Comparison of ENCODE assay signal across 1 cellular context in the genomic region with DNA sequence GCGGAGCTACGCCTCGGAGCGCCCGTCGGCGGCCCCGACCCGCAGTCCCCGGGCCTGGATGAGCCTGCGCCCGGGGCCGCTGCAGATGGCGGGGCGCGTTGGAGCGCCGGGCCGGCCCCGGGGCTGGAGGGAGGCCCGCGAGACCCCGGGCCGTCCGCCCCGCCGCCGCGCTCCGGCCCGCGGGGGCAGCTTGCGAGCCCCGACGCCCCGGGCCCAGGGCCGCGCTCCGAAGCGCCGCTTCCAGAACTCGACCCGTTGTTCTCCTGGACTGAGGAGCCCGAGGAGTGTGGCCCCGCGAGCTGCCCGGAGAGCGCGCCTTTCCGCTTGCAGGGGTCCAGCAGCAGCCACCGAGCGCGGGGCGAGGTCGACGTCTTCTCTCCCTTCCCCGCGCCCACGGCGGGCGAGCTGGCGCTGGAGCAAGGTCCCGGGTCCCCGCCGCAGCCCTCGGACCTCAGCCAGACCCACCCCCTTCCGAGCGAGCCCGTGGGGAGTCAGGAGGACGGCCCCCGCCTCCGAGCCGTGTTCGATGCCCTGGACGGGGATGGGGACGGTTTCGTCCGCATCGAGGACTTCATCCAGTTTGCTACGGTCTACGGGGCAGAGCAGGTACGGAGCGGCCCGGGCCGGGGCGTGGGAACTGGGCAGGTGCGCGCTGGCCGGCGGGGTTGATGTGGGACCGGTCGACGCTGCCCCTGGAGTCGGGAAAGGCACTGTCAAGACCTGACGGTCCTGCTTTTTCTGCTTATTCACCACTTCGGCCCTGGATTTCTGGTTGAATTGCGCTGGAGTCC.
TF ChIP-seq lines count a peak whose summit lies in the region.

No MANE protein-coding gene starts in this region.

TF ChIP-seq in HepG2, 621 proteins besides CTCF, POLR2A, EP300 and RAD21 (continued from another document and continues in another):
- 0 out of 2 replicates have a peak, but pooled peaks have one; percentile 17 for TF ChIP-seq ZNF691 (CRISPR knock-in tag; IDR thresholded peaks at IDR 0.05; ENCODE audit: borderline replicate concordance, low read depth)
- no peak for TF ChIP-seq ATAD3A (CRISPR knock-in tag; IDR thresholded peaks at IDR 0.05)
- TF ChIP-seq TSC22D2 (CRISPR knock-in tag; IDR thresholded peaks at IDR 0.05; ENCODE audit: borderline replicate concordance), result no peak
- no peak for TF ChIP-seq ATF1 (CRISPR knock-in tag; IDR thresholded peaks at IDR 0.05)
- TF ChIP-seq, protein P1, sequence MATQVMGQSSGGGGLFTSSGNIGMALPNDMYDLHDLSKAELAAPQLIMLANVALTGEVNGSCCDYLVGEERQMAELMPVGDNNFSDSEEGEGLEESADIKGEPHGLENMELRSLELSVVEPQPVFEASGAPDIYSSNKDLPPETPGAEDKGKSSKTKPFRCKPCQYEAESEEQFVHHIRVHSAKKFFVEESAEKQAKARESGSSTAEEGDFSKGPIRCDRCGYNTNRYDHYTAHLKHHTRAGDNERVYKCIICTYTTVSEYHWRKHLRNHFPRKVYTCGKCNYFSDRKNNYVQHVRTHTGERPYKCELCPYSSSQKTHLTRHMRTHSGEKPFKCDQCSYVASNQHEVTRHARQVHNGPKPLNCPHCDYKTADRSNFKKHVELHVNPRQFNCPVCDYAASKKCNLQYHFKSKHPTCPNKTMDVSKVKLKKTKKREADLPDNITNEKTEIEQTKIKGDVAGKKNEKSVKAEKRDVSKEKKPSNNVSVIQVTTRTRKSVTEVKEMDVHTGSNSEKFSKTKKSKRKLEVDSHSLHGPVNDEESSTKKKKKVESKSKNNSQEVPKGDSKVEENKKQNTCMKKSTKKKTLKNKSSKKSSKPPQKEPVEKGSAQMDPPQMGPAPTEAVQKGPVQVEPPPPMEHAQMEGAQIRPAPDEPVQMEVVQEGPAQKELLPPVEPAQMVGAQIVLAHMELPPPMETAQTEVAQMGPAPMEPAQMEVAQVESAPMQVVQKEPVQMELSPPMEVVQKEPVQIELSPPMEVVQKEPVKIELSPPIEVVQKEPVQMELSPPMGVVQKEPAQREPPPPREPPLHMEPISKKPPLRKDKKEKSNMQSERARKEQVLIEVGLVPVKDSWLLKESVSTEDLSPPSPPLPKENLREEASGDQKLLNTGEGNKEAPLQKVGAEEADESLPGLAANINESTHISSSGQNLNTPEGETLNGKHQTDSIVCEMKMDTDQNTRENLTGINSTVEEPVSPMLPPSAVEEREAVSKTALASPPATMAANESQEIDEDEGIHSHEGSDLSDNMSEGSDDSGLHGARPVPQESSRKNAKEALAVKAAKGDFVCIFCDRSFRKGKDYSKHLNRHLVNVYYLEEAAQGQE (IDR thresholded peaks at IDR 0.05; ENCODE audit: borderline replicate concordance in 1 of 2, low read depth in 1 of 2, low read length in 2 of 2), result no peak
- no peak for TF ChIP-seq ZFAT (CRISPR knock-in tag; conservative IDR thresholded peaks at IDR 0.05)
- 0 out of 2 replicates have a peak, but pooled peaks have one; percentile 26 for TF ChIP-seq ZC3H13 (CRISPR knock-in tag; IDR thresholded peaks at IDR 0.05)
- TF ChIP-seq SRF (IDR thresholded peaks at IDR 0.05; ENCODE audit: low read depth, low read length), result no peak
- 0 out of 2 replicates have a peak, but pooled peaks have one; percentile 33 for TF ChIP-seq ZNF768 (CRISPR knock-in tag; IDR thresholded peaks at IDR 0.05)
- no peak for TF ChIP-seq CEBPG (CRISPR knock-in tag; IDR thresholded peaks at IDR 0.05)
- no peak for TF ChIP-seq BRF2 (CRISPR knock-in tag; IDR thresholded peaks at IDR 0.05)
- TF ChIP-seq GABPB1 (CRISPR knock-in tag; IDR thresholded peaks at IDR 0.05), result no peak; the same call in 1 of the 2 replicates
- TF ChIP-seq PHF5A (CRISPR knock-in tag; IDR thresholded peaks at IDR 0.05; ENCODE audit: low read depth, unreplicated experiment), result no peak
- TF ChIP-seq ARNT2 (CRISPR knock-in tag; IDR thresholded peaks at IDR 0.05; ENCODE audit: low read depth), result peak; percentile 17; the same call in 1 of the 2 replicates
- TF ChIP-seq ZSCAN30 (CRISPR knock-in tag; IDR thresholded peaks at IDR 0.05), result no peak
- TF ChIP-seq, protein P2, sequence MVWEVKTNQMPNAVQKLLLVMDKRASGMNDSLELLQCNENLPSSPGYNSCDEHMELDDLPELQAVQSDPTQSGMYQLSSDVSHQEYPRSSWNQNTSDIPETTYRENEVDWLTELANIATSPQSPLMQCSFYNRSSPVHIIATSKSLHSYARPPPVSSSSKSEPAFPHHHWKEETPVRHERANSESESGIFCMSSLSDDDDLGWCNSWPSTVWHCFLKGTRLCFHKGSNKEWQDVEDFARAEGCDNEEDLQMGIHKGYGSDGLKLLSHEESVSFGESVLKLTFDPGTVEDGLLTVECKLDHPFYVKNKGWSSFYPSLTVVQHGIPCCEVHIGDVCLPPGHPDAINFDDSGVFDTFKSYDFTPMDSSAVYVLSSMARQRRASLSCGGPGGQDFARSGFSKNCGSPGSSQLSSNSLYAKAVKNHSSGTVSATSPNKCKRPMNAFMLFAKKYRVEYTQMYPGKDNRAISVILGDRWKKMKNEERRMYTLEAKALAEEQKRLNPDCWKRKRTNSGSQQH (CRISPR knock-in tag; IDR thresholded peaks at IDR 0.05; ENCODE audit: low read depth), result no peak
- TF ChIP-seq ZNF12 (CRISPR knock-in tag; IDR thresholded peaks at IDR 0.05), result no peak
- TF ChIP-seq, protein P3, sequence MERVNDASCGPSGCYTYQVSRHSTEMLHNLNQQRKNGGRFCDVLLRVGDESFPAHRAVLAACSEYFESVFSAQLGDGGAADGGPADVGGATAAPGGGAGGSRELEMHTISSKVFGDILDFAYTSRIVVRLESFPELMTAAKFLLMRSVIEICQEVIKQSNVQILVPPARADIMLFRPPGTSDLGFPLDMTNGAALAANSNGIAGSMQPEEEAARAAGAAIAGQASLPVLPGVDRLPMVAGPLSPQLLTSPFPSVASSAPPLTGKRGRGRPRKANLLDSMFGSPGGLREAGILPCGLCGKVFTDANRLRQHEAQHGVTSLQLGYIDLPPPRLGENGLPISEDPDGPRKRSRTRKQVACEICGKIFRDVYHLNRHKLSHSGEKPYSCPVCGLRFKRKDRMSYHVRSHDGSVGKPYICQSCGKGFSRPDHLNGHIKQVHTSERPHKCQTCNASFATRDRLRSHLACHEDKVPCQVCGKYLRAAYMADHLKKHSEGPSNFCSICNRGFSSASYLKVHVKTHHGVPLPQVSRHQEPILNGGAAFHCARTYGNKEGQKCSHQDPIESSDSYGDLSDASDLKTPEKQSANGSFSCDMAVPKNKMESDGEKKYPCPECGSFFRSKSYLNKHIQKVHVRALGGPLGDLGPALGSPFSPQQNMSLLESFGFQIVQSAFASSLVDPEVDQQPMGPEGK (CRISPR knock-in tag; IDR thresholded peaks at IDR 0.05), result peak; percentile 61
- TF ChIP-seq ZNF784 (CRISPR knock-in tag; IDR thresholded peaks at IDR 0.05; ENCODE audit: borderline replicate concordance), result 0 out of 2 replicates have a peak, but pooled peaks have one; percentile 38
- TF ChIP-seq E2F5 (CRISPR knock-in tag; conservative IDR thresholded peaks at IDR 0.05), result no peak
- no peak for TF ChIP-seq KAT8 (CRISPR knock-in tag; IDR thresholded peaks at IDR 0.05)
- no peak for TF ChIP-seq ATF6 (CRISPR knock-in tag; conservative IDR thresholded peaks at IDR 0.05)
- no peak for TF ChIP-seq ZNF33A (CRISPR knock-in tag; IDR thresholded peaks at IDR 0.05; ENCODE audit: borderline replicate concordance)
- 0 out of 2 replicates have a peak, but pooled peaks have one; percentile 44 for TF ChIP-seq KDM5B (CRISPR knock-in tag; IDR thresholded peaks at IDR 0.05; ENCODE audit: borderline replicate concordance)
- TF ChIP-seq KLF16 (CRISPR knock-in tag; IDR thresholded peaks at IDR 0.05), result no peak
- TF ChIP-seq, protein P4, sequence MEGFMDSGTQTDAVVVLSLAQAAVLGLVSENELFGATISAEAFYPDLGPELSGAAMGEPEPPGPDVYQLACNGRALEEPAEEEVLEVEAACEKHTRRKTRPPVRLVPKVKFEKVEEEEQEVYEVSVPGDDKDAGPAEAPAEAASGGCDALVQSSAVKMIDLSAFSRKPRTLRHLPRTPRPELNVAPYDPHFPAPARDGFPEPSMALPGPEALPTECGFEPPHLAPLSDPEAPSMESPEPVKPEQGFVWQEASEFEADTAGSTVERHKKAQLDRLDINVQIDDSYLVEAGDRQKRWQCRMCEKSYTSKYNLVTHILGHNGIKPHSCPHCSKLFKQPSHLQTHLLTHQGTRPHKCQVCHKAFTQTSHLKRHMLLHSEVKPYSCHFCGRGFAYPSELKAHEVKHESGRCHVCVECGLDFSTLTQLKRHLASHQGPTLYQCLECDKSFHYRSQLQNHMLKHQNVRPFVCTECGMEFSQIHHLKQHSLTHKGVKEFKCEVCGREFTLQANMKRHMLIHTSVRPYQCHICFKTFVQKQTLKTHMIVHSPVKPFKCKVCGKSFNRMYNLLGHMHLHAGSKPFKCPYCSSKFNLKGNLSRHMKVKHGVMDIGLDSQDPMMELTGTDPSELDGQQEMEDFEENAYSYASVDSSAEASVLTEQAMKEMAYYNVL (CRISPR knock-in tag; IDR thresholded peaks at IDR 0.05; ENCODE audit: borderline replicate concordance), result peak; percentile 41; the same call in 1 of the 2 replicates
- TF ChIP-seq ZNF30 (CRISPR knock-in tag; IDR thresholded peaks at IDR 0.05), result no peak
- no peak for TF ChIP-seq ZNF331 (CRISPR knock-in tag; IDR thresholded peaks at IDR 0.05)
- no peak for TF ChIP-seq ZKSCAN5 (CRISPR knock-in tag; IDR thresholded peaks at IDR 0.05)
- TF ChIP-seq, protein P5, sequence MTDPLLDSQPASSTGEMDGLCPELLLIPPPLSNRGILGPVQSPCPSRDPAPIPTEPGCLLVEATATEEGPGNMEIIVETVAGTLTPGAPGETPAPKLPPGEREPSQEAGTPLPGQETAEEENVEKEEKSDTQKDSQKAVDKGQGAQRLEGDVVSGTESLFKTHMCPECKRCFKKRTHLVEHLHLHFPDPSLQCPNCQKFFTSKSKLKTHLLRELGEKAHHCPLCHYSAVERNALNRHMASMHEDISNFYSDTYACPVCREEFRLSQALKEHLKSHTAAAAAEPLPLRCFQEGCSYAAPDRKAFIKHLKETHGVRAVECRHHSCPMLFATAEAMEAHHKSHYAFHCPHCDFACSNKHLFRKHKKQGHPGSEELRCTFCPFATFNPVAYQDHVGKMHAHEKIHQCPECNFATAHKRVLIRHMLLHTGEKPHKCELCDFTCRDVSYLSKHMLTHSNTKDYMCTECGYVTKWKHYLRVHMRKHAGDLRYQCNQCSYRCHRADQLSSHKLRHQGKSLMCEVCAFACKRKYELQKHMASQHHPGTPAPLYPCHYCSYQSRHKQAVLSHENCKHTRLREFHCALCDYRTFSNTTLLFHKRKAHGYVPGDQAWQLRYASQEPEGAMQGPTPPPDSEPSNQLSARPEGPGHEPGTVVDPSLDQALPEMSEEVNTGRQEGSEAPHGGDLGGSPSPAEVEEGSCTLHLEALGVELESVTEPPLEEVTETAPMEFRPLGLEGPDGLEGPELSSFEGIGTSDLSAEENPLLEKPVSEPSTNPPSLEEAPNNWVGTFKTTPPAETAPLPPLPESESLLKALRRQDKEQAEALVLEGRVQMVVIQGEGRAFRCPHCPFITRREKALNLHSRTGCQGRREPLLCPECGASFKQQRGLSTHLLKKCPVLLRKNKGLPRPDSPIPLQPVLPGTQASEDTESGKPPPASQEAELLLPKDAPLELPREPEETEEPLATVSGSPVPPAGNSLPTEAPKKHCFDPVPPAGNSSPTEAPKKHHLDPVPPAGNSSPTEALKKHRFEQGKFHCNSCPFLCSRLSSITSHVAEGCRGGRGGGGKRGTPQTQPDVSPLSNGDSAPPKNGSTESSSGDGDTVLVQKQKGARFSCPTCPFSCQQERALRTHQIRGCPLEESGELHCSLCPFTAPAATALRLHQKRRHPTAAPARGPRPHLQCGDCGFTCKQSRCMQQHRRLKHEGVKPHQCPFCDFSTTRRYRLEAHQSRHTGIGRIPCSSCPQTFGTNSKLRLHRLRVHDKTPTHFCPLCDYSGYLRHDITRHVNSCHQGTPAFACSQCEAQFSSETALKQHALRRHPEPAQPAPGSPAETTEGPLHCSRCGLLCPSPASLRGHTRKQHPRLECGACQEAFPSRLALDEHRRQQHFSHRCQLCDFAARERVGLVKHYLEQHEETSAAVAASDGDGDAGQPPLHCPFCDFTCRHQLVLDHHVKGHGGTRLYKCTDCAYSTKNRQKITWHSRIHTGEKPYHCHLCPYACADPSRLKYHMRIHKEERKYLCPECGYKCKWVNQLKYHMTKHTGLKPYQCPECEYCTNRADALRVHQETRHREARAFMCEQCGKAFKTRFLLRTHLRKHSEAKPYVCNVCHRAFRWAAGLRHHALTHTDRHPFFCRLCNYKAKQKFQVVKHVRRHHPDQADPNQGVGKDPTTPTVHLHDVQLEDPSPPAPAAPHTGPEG (CRISPR knock-in tag; IDR thresholded peaks at IDR 0.05), result no peak; the same call in 1 of the 2 replicates
